Comparison of ENCODE assay signal across 11 cellular contexts in the genomic region with DNA sequence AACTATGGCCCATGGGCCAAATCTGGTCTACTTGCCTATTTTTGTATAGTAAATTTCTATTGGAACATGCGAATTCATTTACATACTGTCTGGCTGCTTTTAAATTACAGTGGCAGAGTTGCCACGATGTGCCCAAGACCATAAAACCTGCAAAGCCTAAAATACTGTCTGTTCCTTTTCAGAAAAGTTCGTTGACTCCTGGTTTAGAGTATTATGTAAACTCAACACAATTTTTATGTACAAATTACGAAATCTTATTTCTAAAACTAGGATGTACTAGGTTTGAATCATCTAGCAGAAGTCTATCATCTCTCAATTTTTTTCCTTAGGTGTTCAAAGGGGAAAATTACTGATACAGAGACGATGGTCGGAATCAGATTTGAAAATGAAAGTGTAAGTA.
"Had no signal": no experiment of that assay in that cellular context is flagged by ENCODE, and none has a peak within 500 bp of the region (broad histone marks: within the 10 kb centered on the region; RNA-seq: fewer than 3 reads in every experiment).

No MANE protein-coding gene starts in this region.

- H3K9me3 ChIP-seq: right atrium auricular region, thyroid gland, vagina had no signal

- H3K27me3 ChIP-seq: right atrium auricular region, thyroid gland, vagina had no signal

- H3K27ac Mint-ChIP-seq: brain had no signal

- H3K27ac ChIP-seq: right atrium auricular region, thyroid gland, vagina, WERI-Rb-1 had no signal

- ATAC-seq: activated CD4-positive, alpha-beta T cell treated with anti-CD3 and anti-CD28 coated beads for 36 hours; naive thymus-derived CD8-positive, alpha-beta T cell had no signal

- H3K4me1 Mint-ChIP-seq: activated CD4-positive, alpha-beta T cell treated with anti-CD3 and anti-CD28 coated beads for 36 hours; brain had no signal

- H3K9me3 Mint-ChIP-seq: activated naive CD4-positive, alpha-beta T cell treated with anti-CD3 and anti-CD28 coated beads, Interleukin-2, amount 10 ng/mL, durations not matched to agents 7 days and 5 days; brain; naive thymus-derived CD8-positive, alpha-beta T cell had no signal

- H3K27me3 Mint-ChIP-seq: activated CD4-positive, alpha-beta T cell treated with anti-CD3 and anti-CD28 coated beads for 36 hours; activated naive CD4-positive, alpha-beta T cell treated with anti-CD3 and anti-CD28 coated beads, Interleukin-2, amount 10 ng/mL, durations not matched to agents 7 days and 5 days; brain; naive thymus-derived CD8-positive, alpha-beta T cell had no signal

- H3K4me1 ChIP-seq: right atrium auricular region, thyroid gland, vagina had no signal

- H3K4me3 Mint-ChIP-seq: activated CD4-positive, alpha-beta T cell treated with anti-CD3 and anti-CD28 coated beads for 36 hours; activated naive CD4-positive, alpha-beta T cell treated with anti-CD3 and anti-CD28 coated beads, Interleukin-2, amount 10 ng/mL, durations not matched to agents 7 days and 5 days; brain; naive thymus-derived CD8-positive, alpha-beta T cell had no signal

- DNase-seq: activated CD4-positive, alpha-beta T cell treated with anti-CD3 and anti-CD28 coated beads for 36 hours; activated naive CD4-positive, alpha-beta T cell treated with anti-CD3 and anti-CD28 coated beads, Interleukin-2, amount 10 ng/mL, durations not matched to agents 7 days and 5 days; hippocampal formation; naive thymus-derived CD8-positive, alpha-beta T cell; nucleus accumbens; small intestine; thyroid gland; WERI-Rb-1 had no signal

- H3K4me3 ChIP-seq: right atrium auricular region, thyroid gland, vagina had no signal
